Comparison of ENCODE assay signal across 8 cellular contexts in the genomic region with DNA sequence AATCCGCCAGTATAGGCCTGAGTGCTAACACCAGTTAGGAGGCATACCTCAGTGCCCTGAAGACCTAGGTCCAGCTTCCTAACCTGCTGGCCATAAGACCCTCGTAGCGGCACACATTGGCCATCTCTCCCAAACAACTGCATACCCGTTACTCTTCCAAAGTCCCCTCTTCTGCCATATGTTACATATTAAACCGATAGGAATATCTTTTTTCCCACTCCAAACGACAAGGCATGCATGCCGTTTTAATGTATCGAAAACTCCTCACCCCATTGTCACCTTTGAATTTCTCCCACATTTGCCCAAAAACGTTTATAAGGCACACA. TPM values are rescaled to one million over a fixed set of nuclear protein-coding genes. Genes with fewer than 3 reads are reported as not detected.
DNase-seq lines count a peak whose midpoint lies in the region; ATAC-seq, FAIRE-seq and TF ChIP-seq lines count a peak whose summit lies in the region.

No MANE protein-coding gene starts in this region.

- TF ChIP-seq CTCF in OCI-LY1 (IDR thresholded peaks at IDR 0.05; ENCODE audit: low read length): no peak
- no peak for TF ChIP-seq CTCF in osteocyte (IDR thresholded peaks at IDR 0.05)

- no peaks in the 10 kb centered on the region for H3K9me2 ChIP-seq in OCI-LY1 (ENCODE audit: low read depth, low read length)

- H3K27me3 Mint-ChIP-seq in CD8-positive, alpha-beta memory T cell: peaks cover 0 to 6% of the 10 kb centered on the region in 2 donors
- no peaks in the 10 kb centered on the region for H3K27me3 Mint-ChIP-seq in osteocyte (ENCODE audit: unreplicated experiment)

- POLR2A ChIA-PET in CD8-positive, alpha-beta memory T cell (lab: Charles Lee): no interaction called here

- H2AFZ ChIP-seq in OCI-LY1 (ENCODE audit: low read length): no peak overlapping the region

- ATAC-seq in GM18519 (IDR thresholded peaks at IDR 0.05; ENCODE audit: low FRiP score, unreplicated experiment): no peak

- H3K4me3 Mint-ChIP-seq in CD8-positive, alpha-beta memory T cell: peak overlapping the region; percentile 13 to 89 (median 78)
- peak overlapping the region; percentile 76 for H3K4me3 Mint-ChIP-seq in osteocyte (ENCODE audit: unreplicated experiment)

- H3K27ac Mint-ChIP-seq in CD8-positive, alpha-beta memory T cell: peak overlapping the region in 5 of 8 donors; percentile 6 to 79 (median 12)
- H3K27ac Mint-ChIP-seq in osteocyte (ENCODE audit: unreplicated experiment): peak overlapping the region; percentile 74

- H4K20me1 ChIP-seq in OCI-LY1 (ENCODE audit: insufficient read depth, low read length): no peaks in the 10 kb centered on the region

- no peak overlapping the region for H3K9ac ChIP-seq in OCI-LY1 (ENCODE audit: low read length)

- peak overlapping the region; percentile 67 for H3K4me2 ChIP-seq in OCI-LY1 (ENCODE audit: low read length)

- CTCF ChIA-PET in CD8-positive, alpha-beta memory T cell (lab: Charles Lee): no interaction called here

- peaks cover 22 to 24% (median 24%) of the 10 kb centered on the region in 3 donors for H3K4me1 Mint-ChIP-seq in CD8-positive, alpha-beta memory T cell
- H3K4me1 Mint-ChIP-seq in osteocyte (ENCODE audit: unreplicated experiment): peaks cover 31% of the 10 kb centered on the region

- H3K36me3 ChIP-seq in CD8-positive, alpha-beta memory T cell (ENCODE audit: insufficient read depth, low read length): no peaks in the 10 kb centered on the region
- H3K36me3 ChIP-seq in OCI-LY1 (ENCODE audit: insufficient read depth, low read length): no peaks in the 10 kb centered on the region
- peaks cover 5% of the 10 kb centered on the region for H3K36me3 ChIP-seq in effector memory CD4-positive, alpha-beta T cell (ENCODE audit: control insufficient read depth, insufficient read depth, low read length)

- peak overlapping the region; percentile 65 for H3K4me3 ChIP-seq in CD8-positive, alpha-beta memory T cell (ENCODE audit: low read length)
- no peak overlapping the region for H3K4me3 ChIP-seq in OCI-LY1 (ENCODE audit: low read depth, low read length, poor library complexity, severe bottlenecking)
- H3K4me3 ChIP-seq in effector memory CD4-positive, alpha-beta T cell (ENCODE audit: insufficient read depth, low read depth, low read length, poor library complexity, severe bottlenecking): peak overlapping the region; percentile 55

- H3K79me2 ChIP-seq in OCI-LY1 (ENCODE audit: insufficient read depth, low read length): no peaks in the 10 kb centered on the region

- no peaks in the 10 kb centered on the region for H3K27me3 ChIP-seq in CD8-positive, alpha-beta memory T cell (ENCODE audit: insufficient read depth, low read length, poor library complexity, severe bottlenecking)
- H3K27me3 ChIP-seq in OCI-LY1 (ENCODE audit: insufficient read depth, low read length): no peaks in the 10 kb centered on the region; the same call in 1 of the 2 replicates
- no peaks in the 10 kb centered on the region for H3K27me3 ChIP-seq in effector memory CD4-positive, alpha-beta T cell (replicated peaks; ENCODE audit: control insufficient read depth, insufficient read depth, low read length, poor library complexity, severe bottlenecking)

- peaks cover 0 to 3% (median 0%) of the 10 kb centered on the region in 3 donors for H3K36me3 Mint-ChIP-seq in CD8-positive, alpha-beta memory T cell
- H3K36me3 Mint-ChIP-seq in osteocyte (ENCODE audit: unreplicated experiment): no peaks in the 10 kb centered on the region

- no peak for DNase-seq in CD8-positive, alpha-beta memory T cell
- DNase-seq in effector memory CD4-positive, alpha-beta T cell: no peak
- DNase-seq in osteocyte (ENCODE audit: extremely low spot score, unreplicated experiment): no peak
- DNase-seq in frontal cortex (ENCODE audit: low spot score in 2 of 2): no peak
- no peak for DNase-seq in COR-L47 (lab: John Stamatoyannopoulos, UW)
- DNase-seq in HCEC 1CT: no peak

- H3K27ac ChIP-seq in CD8-positive, alpha-beta memory T cell (ENCODE audit: low read depth, low read length): no peak overlapping the region
- no peak overlapping the region for H3K27ac ChIP-seq in OCI-LY1 (ENCODE audit: low read depth, low read length, poor library complexity, severe bottlenecking)
- no peak overlapping the region for H3K27ac ChIP-seq in effector memory CD4-positive, alpha-beta T cell (ENCODE audit: insufficient read depth, low read length, poor library complexity, severe bottlenecking)

- H3F3A ChIP-seq in OCI-LY1 (ENCODE audit: insufficient read depth, low read length): no peaks in the 10 kb centered on the region

- FAIRE-seq in frontal cortex (lab: Jason Lieb, UNC): no peak

- peaks cover 14% of the 10 kb centered on the region for H3K4me1 ChIP-seq in CD8-positive, alpha-beta memory T cell (ENCODE audit: insufficient read depth, low read length)
- no peaks in the 10 kb centered on the region for H3K4me1 ChIP-seq in OCI-LY1 (ENCODE audit: insufficient read depth, low read length, severe bottlenecking)
- peaks cover 5% of the 10 kb centered on the region for H3K4me1 ChIP-seq in effector memory CD4-positive, alpha-beta T cell (ENCODE audit: control insufficient read depth, insufficient read depth, low read length, poor library complexity, severe bottlenecking)

- no peaks in the 10 kb centered on the region for H3K9me3 Mint-ChIP-seq in CD8-positive, alpha-beta memory T cell
- H3K9me3 Mint-ChIP-seq in osteocyte (ENCODE audit: unreplicated experiment): no peaks in the 10 kb centered on the region

- H3K9me3 ChIP-seq in CD8-positive, alpha-beta memory T cell (ENCODE audit: low read length): no peaks in the 10 kb centered on the region
- no peaks in the 10 kb centered on the region for H3K9me3 ChIP-seq in OCI-LY1 (ENCODE audit: low read length)
- H3K9me3 ChIP-seq in effector memory CD4-positive, alpha-beta T cell (ENCODE audit: control insufficient read depth, low read length): no peaks in the 10 kb centered on the region

RNA-seq across cellular contexts. Expression of a gene that starts 0.7 kb away (rescaled TPM):
- total RNA-seq in CD8-positive, alpha-beta memory T cell: 1 to 10 TPM; 3.8 TPM
- polyA plus RNA-seq in CD8-positive, alpha-beta memory T cell: 3.6 TPM
- total RNA-seq in osteocyte (16.6 and 17.0 TPM in 2 replicates), frontal cortex (39.5 TPM)
